In the genomic region with DNA sequence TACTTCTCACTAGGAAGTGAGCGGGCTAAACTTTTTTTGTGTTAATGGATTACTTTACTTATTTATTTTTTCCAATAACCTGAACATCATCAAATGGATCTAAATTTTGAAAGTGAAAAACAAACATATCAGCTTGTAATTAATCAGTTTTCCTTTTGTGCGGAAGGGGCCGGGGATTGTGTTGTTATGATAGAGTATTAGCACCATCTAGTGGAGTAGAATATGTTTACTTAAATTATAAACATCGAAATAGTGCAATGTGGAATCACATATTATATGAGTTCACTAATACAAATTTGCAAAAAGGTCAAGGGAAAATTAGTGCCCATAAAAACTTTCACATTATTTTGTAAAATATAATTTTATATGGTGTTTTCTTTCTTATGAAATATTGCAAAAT, we compare ENCODE assay signal across 8 cellular contexts. TPM values are rescaled to one million over a fixed set of nuclear protein-coding genes. Genes with fewer than 3 reads are reported as not detected.
DNase-seq lines count a peak whose midpoint lies in the region; ATAC-seq, FAIRE-seq and TF ChIP-seq lines count a peak whose summit lies in the region.

No MANE protein-coding gene starts in this region.

- ATAC-seq in HG02798 (IDR thresholded peaks at IDR 0.05; ENCODE audit: poor library complexity, unreplicated experiment) (peak; percentile 76), WTC11 (peak; percentile 38; the same call in 1 of the 2 replicates), heart right ventricle (peak in 7 of 8 donors; percentile 51 to 82 (median 72))

- H3K36me3 Mint-ChIP-seq in WTC11: no peaks in the 10 kb centered on the region

- no peaks in the 10 kb centered on the region for H3K9me3 Mint-ChIP-seq in WTC11

- no peaks in the 10 kb centered on the region for H3K27me3 ChIP-seq in heart right ventricle

- no peak overlapping the region for H3K4me3 Mint-ChIP-seq in WTC11

- intact Hi-C loops in heart right ventricle (cut with DNase I): loop anchor here in 9 of 10 donors (2.0 to 10.0 kb wide), 8 partner anchors 304 to 516 kb away; no protein-coding TSS in a partner anchor

- peak; percentile 98 for FAIRE-seq in A204.1 (lab: Jason Lieb, UNC)

- CTCF ChIA-PET in WTC11 (lab: Charles Lee): interaction anchor here (0.6 to 2.3 kb wide), 13 partner anchors 51 to 1179 kb away, joined by 3 to 12 read pairs (median 4); partner anchors contain the start of gene KCNT2

- TF ChIP-seq CTCF in GM13976 (IDR thresholded peaks at IDR 0.05; ENCODE audit: borderline replicate concordance, control extremely low read depth, extremely low read depth, insufficient read depth, missing control alignments) (peak; percentile 25), WTC11 (IDR thresholded peaks at IDR 0.05) (no peak; the same call in 1 of the 2 replicates), heart right ventricle (IDR thresholded peaks at IDR 0.05) (peak; percentile 25 to 78 (median 55))

- H3K27me3 Mint-ChIP-seq in WTC11 (ENCODE audit: low read depth): no peaks in the 10 kb centered on the region

- peaks cover 0 to 16% (median 0%) of the 10 kb centered on the region in 9 donors for H3K4me1 ChIP-seq in heart right ventricle

- H3K27ac Mint-ChIP-seq in WTC11: no peak overlapping the region

- H3K4me3 ChIP-seq in heart right ventricle (peak overlapping the region in 7 of 10 donors; percentile 3 to 42 (median 28)), skeletal muscle cell (ENCODE audit: low read depth, low read length) (peak overlapping the region; percentile 17)

- H3K27ac ChIP-seq in heart right ventricle: no peak overlapping the region

- H3K4me1 Mint-ChIP-seq in WTC11: no peaks in the 10 kb centered on the region

- peak; percentile 29 for DNase-seq in GM13976 (ENCODE audit: low spot score)
- DNase-seq in NCI-H1417 treated with DMSO at 0.1 percent for 48 hours (lab: John Stamatoyannopoulos, UW): peak; percentile 9
- DNase-seq in WTC11 (ENCODE audit: low spot score): no peak
- no peak for DNase-seq in heart right ventricle
- DNase-seq in skeletal muscle cell (ENCODE audit: low read depth): no peak
- DNase-seq in ureter (ENCODE audit: low spot score): no peak

- H3K36me3 ChIP-seq in heart right ventricle: no peaks in the 10 kb centered on the region

- POLR2A ChIA-PET in WTC11 (lab: Charles Lee): no interaction called here

- in situ Hi-C loops in GM13976 (cut with MboI; ENCODE audit: low sequenced_read_pairs, unreplicated experiment): loop anchor here (10.0 kb wide), 1 partner anchor 516 kb away; no protein-coding TSS in a partner anchor

- WGBS in heart right ventricle, 2 donors: 12% methylated on average over 4 of the region's 4 CpGs

- peaks cover 0 to under 1% (median 0%) of the 10 kb centered on the region in 11 donors for H3K9me3 ChIP-seq in heart right ventricle

TF ChIP-seq in WTC11, 78 proteins besides CTCF, POLR2A, EP300 and RAD21:
- no peak for TF ChIP-seq PRRX2 (CRISPR knock-in tag; IDR thresholded peaks at IDR 0.05)
- TF ChIP-seq, protein P1, sequence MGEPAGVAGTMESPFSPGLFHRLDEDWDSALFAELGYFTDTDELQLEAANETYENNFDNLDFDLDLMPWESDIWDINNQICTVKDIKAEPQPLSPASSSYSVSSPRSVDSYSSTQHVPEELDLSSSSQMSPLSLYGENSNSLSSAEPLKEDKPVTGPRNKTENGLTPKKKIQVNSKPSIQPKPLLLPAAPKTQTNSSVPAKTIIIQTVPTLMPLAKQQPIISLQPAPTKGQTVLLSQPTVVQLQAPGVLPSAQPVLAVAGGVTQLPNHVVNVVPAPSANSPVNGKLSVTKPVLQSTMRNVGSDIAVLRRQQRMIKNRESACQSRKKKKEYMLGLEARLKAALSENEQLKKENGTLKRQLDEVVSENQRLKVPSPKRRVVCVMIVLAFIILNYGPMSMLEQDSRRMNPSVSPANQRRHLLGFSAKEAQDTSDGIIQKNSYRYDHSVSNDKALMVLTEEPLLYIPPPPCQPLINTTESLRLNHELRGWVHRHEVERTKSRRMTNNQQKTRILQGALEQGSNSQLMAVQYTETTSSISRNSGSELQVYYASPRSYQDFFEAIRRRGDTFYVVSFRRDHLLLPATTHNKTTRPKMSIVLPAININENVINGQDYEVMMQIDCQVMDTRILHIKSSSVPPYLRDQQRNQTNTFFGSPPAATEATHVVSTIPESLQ (CRISPR knock-in tag; IDR thresholded peaks at IDR 0.05): no peak

RNA-seq across cellular contexts. Expression of gene CFH, which starts 9.1 kb away (rescaled TPM):
- total RNA-seq in WTC11 (2021) (0.17 to 0.44 TPM (median 0.34 TPM) in 3 replicates), heart right ventricle (10 to 100 TPM; 12.7 to 50.5 (median 28.5) TPM), ureter (145 TPM)
- polyA plus RNA-seq in heart right ventricle: 10 to 100 TPM; 14.6 to 34.0 TPM

RNA-seq across cellular contexts. Expression of gene KCNT2, which starts 52.7 kb away (rescaled TPM):
- total RNA-seq in WTC11 (2021) (11.6 to 14.2 TPM (median 12.4 TPM) in 3 replicates), heart right ventricle (1 to 10 TPM in 2 of 10 donors, under 1 TPM in 8; 0.44 to 1.1 (median 0.71) TPM), ureter (9.5 TPM)
- under 1 TPM; 0.26 to 0.66 TPM for polyA plus RNA-seq in heart right ventricle

Comparison
In these comparisons a context has a peak if more than half of its experiments do, and no peak if none do; other contexts are left out.
1. DNase-seq: peak in GM13976 (single experiment) and NCI-H1417 treated with DMSO at 0.1 percent for 48 hours (single experiment); none in WTC11 (single experiment), heart right ventricle (0 of 2), skeletal muscle cell (single experiment) and ureter (single experiment).
2. Peak in every context shown above with its lines, with median percentiles within 50 percentile points of each other: ATAC-seq.